In the genomic region with DNA sequence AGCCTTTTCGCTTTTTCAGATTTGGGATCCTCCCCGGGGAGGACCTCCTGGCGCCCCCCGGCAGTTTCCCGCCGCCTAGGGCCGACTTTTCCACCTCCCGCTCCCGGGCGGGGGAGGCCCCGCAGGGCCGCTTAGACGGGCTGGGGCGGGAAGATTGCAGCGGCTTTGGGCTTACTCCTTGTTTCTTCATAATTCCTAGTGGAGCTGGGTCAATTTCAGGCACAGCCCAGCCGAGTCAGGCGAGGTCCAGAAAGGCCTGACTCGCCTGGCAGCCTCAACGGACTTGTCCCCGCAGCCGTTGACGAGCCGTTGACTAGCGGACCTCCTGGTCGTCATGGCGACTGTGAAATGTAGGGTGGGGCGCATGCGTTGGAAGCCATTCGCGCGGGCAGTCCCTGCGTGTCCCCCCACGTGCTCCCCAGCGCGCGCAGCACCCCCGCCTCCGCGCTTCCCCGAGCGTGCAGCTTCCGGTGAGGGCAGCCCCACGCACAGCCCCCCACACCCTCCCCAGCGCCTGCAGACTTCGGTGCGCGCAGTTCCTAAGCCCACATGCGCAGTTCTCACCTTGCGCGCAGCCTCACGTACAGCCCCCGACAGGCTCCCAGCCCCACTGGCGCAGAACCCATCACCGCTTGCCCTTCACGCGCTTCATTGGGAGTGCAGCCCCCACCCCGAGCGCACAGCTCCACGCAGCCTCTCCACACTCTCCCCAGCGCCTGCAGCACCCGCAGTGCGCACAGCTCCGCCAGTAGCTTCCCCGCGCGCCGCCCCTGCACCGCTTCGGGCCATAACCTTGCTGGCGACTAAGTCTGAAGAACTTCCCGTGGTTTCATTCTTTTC, we compare ENCODE assay signal across 8 cellular contexts. TPM values are rescaled to one million over a fixed set of nuclear protein-coding genes. Genes with fewer than 3 reads are reported as not detected.
DNase-seq lines count a peak whose midpoint lies in the region; ATAC-seq and TF ChIP-seq lines count a peak whose summit lies in the region.
"Not testable (repeated sequence)": the region's sequence is repeated elsewhere in the genome, so short reads cannot be mapped to it uniquely, and the experiment has no call there.

No MANE protein-coding gene starts in this region.

- peak; percentile 92 for ATAC-seq in stimulated activated naive CD8-positive, alpha-beta T cell treated with anti-CD3 and anti-CD28 coated beads, Interleukin-15, Interleukin-2, amounts not matched to agents 100 U/mL and 50 U/mL, for 24 hours

- H3K9me3 Mint-ChIP-seq in neural progenitor cell: not testable (repeated sequence)

- peak overlapping the region; percentile 100 for H2AFZ ChIP-seq in neural progenitor cell (replicated peaks)

- CTCF ChIA-PET in HEK293T (lab: Yijun Ruan, JAX): not testable (repeated sequence)

- H3K27me3 ChIP-seq in neural progenitor cell: peaks cover 49% of the 10 kb centered on the region

- H3K9ac ChIP-seq in neural progenitor cell: not testable (repeated sequence)

- not testable (repeated sequence) for H3F3A ChIP-seq in neural progenitor cell (ENCODE audit: low read depth)

- H3K4me2 ChIP-seq in neural progenitor cell: peak overlapping the region; percentile 99

- H3K4me1 Mint-ChIP-seq in neural progenitor cell: peaks cover 16% of the 10 kb centered on the region

- peak overlapping the region; percentile 97 for H3K27ac Mint-ChIP-seq in neural progenitor cell

- H3K4me3 ChIP-seq in foreskin fibroblast (ENCODE audit: low read depth in 1 of 2, low read length in 2 of 2) (peak overlapping the region; percentile 54 to 64), neural progenitor cell (peak overlapping the region; percentile 76)

- not testable (repeated sequence) for H3K79me2 ChIP-seq in neural progenitor cell (ENCODE audit: low read depth)

- DNase-seq in GM03348 (ENCODE audit: low spot score) (peak; percentile 42), M059J (ENCODE audit: low read depth) (peak; percentile 86), SK-MEL-5 (ENCODE audit: low read depth, low spot score) (peak; percentile 85), foreskin fibroblast (peak; percentile 42 to 81), neural progenitor cell (ENCODE audit: low spot score) (peak; percentile 76)
- not testable (repeated sequence) for DNase-seq in HEK293T (ENCODE audit: extremely low spot score)
- DNase-seq in activated gamma-delta T cell treated with anti-CD3 and anti-CD28 coated beads, Interleukin-2, amount 50 U/mL, for 16 hours (ENCODE audit: low read depth): peak; percentile 88
- peak; percentile 90 for DNase-seq in stimulated activated naive CD8-positive, alpha-beta T cell treated with anti-CD3 and anti-CD28 coated beads, Interleukin-15, Interleukin-2, amounts not matched to agents 100 U/mL and 50 U/mL, for 24 hours

- H3K4me3 Mint-ChIP-seq in neural progenitor cell: peak overlapping the region; percentile 88

- not testable (repeated sequence) for TF ChIP-seq CTCF in foreskin fibroblast (IDR thresholded peaks at IDR 0.05; ENCODE audit: low read depth, low read length); neural progenitor cell (IDR thresholded peaks at IDR 0.05)

- not testable (repeated sequence) for H3K27ac ChIP-seq in neural progenitor cell

- not testable (repeated sequence) for H3K4me1 ChIP-seq in neural progenitor cell

- not testable (repeated sequence) for H3K36me3 ChIP-seq in neural progenitor cell

- in situ Hi-C loops in SK-MEL-5 (cut with HindIII; ENCODE audit: low pct_unique_long_range_greater_than_20kb, low sequenced_read_pairs): not testable (repeated sequence)

- H4K20me1 ChIP-seq in neural progenitor cell (ENCODE audit: low read depth): not testable (repeated sequence)

- H3K27me3 Mint-ChIP-seq in neural progenitor cell (ENCODE audit: insufficient read depth, low read depth): not testable (repeated sequence)

- POLR2A ChIA-PET in HEK293T (lab: Yijun Ruan, JAX): not testable (repeated sequence)

- not testable (repeated sequence) for H3K36me3 Mint-ChIP-seq in neural progenitor cell

- H3K9me3 ChIP-seq in neural progenitor cell (ENCODE audit: low read depth): not testable (repeated sequence)

TF ChIP-seq in HEK293T, 16 proteins besides CTCF, POLR2A, EP300 and RAD21:
- peak; percentile 64 for TF ChIP-seq L3MBTL2 (conservative IDR thresholded peaks at IDR 0.05)

RNA-seq across cellular contexts. Expression of gene PMPCB, which starts 17.1 kb away (rescaled TPM):
- 65.1 and 87.2 TPM in 2 replicates for total RNA-seq in M059J (2014; rRNA removed; shearing (Covaris generic))
- 137 and 146 TPM in 2 replicates for total RNA-seq in SK-MEL-5 (2014; rRNA removed; shearing (Covaris generic))
- 92.4 and 104 TPM in 2 replicates for polyA plus RNA-seq in SK-MEL-5 (2015; cell fraction: cytosol; rRNA removed)
- polyA plus RNA-seq in SK-MEL-5 (2015; cell fraction: nucleus; rRNA removed): 261 and 283 TPM in 2 replicates
- total RNA-seq in neural progenitor cell (ENCODE audit: low replicate concordance): 103 and 164 TPM in 2 replicates
